In the genomic region with DNA sequence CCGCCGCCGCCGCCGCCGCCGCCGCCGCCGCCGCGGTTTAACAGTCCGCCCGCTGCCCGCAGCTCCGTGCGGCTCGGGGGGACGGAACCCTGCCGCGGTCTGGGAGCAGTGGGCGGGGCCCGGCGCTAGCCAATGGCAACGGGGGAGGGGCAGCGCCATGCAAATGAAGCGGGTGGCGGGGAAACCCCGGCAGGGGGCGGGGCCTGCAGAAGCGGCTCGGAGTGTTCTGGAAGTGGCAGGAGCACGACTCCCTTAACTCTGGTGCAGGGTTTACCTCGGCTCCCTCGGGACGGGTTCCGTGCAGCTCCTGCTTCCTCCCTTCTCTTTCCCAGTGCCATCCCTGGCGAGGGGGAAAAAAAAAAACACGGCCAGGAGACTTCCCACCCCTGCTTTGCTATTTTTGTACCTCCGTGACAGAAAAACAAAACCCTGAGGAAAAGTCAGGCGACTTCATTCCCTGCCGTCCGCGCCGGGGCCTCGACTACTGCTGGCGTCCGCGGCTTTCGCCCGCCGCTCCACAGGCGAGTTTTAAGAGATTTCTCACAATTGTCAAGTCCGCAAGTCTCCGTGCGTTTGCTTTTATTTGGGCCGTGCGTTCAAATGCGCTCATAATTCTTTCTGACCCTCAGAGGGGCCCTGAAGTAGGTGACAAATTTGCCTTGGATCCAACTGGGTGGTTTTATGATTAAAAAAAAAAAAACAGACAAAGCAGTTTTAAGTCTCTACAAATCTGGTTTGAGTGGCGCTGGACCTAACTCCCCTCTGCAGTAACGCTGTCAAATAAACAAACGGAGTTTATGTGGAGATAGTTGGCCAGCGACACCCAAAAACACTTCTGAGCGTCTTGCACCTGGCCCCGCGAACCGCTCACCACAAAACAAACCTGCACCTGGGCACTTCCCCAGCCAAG, we compare ENCODE assay signal across 8 cellular contexts. TPM values are rescaled to one million over a fixed set of nuclear protein-coding genes. Genes with fewer than 3 reads are reported as not detected.
DNase-seq lines count a peak whose midpoint lies in the region; ATAC-seq and TF ChIP-seq lines count a peak whose summit lies in the region.

A gene with protein sequence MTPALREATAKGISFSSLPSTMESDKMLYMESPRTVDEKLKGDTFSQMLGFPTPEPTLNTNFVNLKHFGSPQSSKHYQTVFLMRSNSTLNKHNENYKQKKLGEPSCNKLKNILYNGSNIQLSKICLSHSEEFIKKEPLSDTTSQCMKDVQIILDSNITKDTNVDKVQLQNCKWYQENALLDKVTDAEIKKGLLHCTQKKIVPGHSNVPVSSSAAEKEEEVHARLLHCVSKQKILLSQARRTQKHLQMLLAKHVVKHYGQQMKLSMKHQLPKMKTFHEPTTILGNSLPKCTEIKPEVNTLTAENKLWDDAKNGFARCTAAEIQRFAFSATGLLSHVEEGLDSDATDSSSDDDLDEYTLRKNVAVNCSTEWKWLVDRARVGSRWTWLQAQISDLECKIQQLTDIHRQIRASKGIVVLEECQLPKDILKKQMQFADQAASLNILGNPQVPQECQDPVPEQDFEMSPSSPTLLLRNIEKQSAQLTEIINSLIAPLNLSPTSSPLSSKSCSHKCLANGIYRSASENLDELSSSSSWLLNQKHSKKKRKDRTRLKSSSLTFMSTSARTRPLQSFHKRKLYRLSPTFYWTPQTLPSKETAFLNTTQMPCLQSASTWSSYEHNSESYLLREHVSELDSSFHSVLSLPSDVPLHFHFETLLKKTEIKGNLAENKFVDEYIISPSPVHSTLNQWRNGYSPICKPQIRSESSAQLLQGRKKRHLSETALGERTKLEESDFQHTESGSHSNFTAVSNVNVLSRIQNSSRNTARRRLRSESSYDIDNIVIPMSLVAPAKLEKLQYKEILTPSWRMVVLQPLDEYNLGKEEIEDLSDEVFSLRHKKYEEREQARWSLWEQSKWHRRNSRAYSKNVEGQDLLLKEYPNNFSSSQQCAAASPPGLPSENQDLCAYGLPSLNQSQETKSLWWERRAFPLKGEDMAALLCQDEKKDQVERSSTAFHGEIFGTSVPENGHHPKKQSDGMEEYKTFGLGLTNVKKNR (minus strand): TSS at position 101 of the 910 bp plus-strand sequence. CDS start 16,827 bp downstream, outside the sequence.

- H3K36me3 Mint-ChIP-seq in activated CD4-positive, alpha-beta T cell treated with anti-CD3 and anti-CD28 coated beads, Interleukin-2, amount 10 ng/mL, durations not matched to agents 24 days and 14 days (ENCODE audit: low read depth), result peaks cover 4% of the 10 kb centered on the region

- H3K27ac Mint-ChIP-seq in activated CD4-positive, alpha-beta T cell treated with anti-CD3 and anti-CD28 coated beads, Interleukin-2, amount 10 ng/mL, durations not matched to agents 24 days and 14 days, result peak within 1 kb of the TSS; percentile 99

- POLR2A ChIA-PET in BJ (lab: Charles Lee), result interaction anchor here (0.7 kb wide), 1 partner anchor 21 kb away, joined by 3 read pairs; no protein-coding TSS in a partner anchor

- CTCF ChIA-PET in BJ (lab: Yijun Ruan, JAX), result interaction anchor here (1.5 kb wide), 1 partner anchor 27 kb away, joined by 3 read pairs; no protein-coding TSS in a partner anchor

- no peaks in the 10 kb centered on the region for H3K9me3 Mint-ChIP-seq in activated CD4-positive, alpha-beta T cell treated with anti-CD3 and anti-CD28 coated beads, Interleukin-2, amount 10 ng/mL, durations not matched to agents 24 days and 14 days

- intact Hi-C loops in activated CD4-positive, alpha-beta T cell treated with anti-CD3 and anti-CD28 coated beads, Interleukin-2, amount 10 ng/mL, durations not matched to agents 24 days and 14 days (cut with micrococcal nuclease), result loop anchor here (2.0 kb wide), 1 partner anchor 305 kb away; the partner anchor contains the start of gene LANCL1

- peaks cover 27% of the 10 kb centered on the region for H3K27me3 Mint-ChIP-seq in activated CD4-positive, alpha-beta T cell treated with anti-CD3 and anti-CD28 coated beads, Interleukin-2, amount 10 ng/mL, durations not matched to agents 24 days and 14 days

- DNase-seq in BJ (ENCODE audit: low read depth) (peak; percentile 71), NCI-H524 treated with DMSO at 0.1 percent for 48 hours (lab: John Stamatoyannopoulos, UW) (peak; percentile 81), coronary artery (ENCODE audit: low spot score) (peak; percentile 99), left kidney (ENCODE audit: low read depth, low spot score) (peak; percentile 99)
- peak; percentile 99 for DNase-seq in activated CD4-positive, alpha-beta T cell treated with anti-CD3 and anti-CD28 coated beads, Interleukin-2, amount 10 ng/mL, durations not matched to agents 24 days and 14 days
- peak; percentile 94 for DNase-seq in stimulated activated CD4-positive, alpha-beta T cell treated with anti-CD3 and anti-CD28 coated beads, Interleukin-1b, Interleukin-23, amount 100 ng/mL, for 48 hours

- TF ChIP-seq CTCF in BJ (IDR thresholded peaks at IDR 0.05; ENCODE audit: insufficient read depth, low read depth, low read length) (no peak), coronary artery (IDR thresholded peaks at IDR 0.05) (no peak)

- no peaks in the 10 kb centered on the region for H3K36me3 ChIP-seq in BJ (ENCODE audit: control insufficient read depth, insufficient read depth, low read length)

- peak within 1 kb of the TSS; percentile 98 for H3K4me3 Mint-ChIP-seq in activated CD4-positive, alpha-beta T cell treated with anti-CD3 and anti-CD28 coated beads, Interleukin-2, amount 10 ng/mL, durations not matched to agents 24 days and 14 days

- peaks cover 25% of the 10 kb centered on the region for H3K4me1 Mint-ChIP-seq in activated CD4-positive, alpha-beta T cell treated with anti-CD3 and anti-CD28 coated beads, Interleukin-2, amount 10 ng/mL, durations not matched to agents 24 days and 14 days

- ATAC-seq in GM19324 (IDR thresholded peaks at IDR 0.05; ENCODE audit: low FRiP score, unreplicated experiment) (peak; percentile 84), HG03460 (IDR thresholded peaks at IDR 0.05; ENCODE audit: unreplicated experiment) (peak; percentile 61)

- peak within 1 kb of the TSS; percentile 98 for H3K4me3 ChIP-seq in BJ (ENCODE audit: low read depth, low read length)
- H3K4me3 ChIP-seq in coronary artery, result peak within 1 kb of the TSS; percentile 92

- peak within 1 kb of the TSS; percentile 99 to 100 for H3K27ac ChIP-seq in coronary artery

- H3K27me3 ChIP-seq in BJ (ENCODE audit: control insufficient read depth, insufficient read depth, low read length), result no peaks in the 10 kb centered on the region

RNA-seq across cellular contexts. Expression of the gene that starts here (rescaled TPM):
- 2.8 and 3.9 TPM in 2 replicates for polyA plus RNA-seq in BJ (2011; rRNA removed)
- polyA minus RNA-seq in BJ (2011; rRNA and poly(A)+ RNA removed), result 3.5 and 5.0 TPM in 2 replicates
- 4.6 and 5.0 TPM in 2 replicates for total RNA-seq in activated CD4-positive, alpha-beta T cell treated with anti-CD3 and anti-CD28 coated beads, Interleukin-2, amount 10 ng/mL, durations not matched to agents 24 days and 14 days

Comparison
In these comparisons a context has a peak if more than half of its experiments do, and no peak if none do; other contexts are left out.
1. Peak in every context shown above with its lines: DNase-seq, ATAC-seq, H3K4me3 ChIP-seq and H3K27ac ChIP-seq.